22 cellular contexts compared by ENCODE assay signal in genomic region chr2:167972746-167973145, GRCh38.
"Had no signal": no experiment of that assay in that cellular context is flagged by ENCODE, and none has a peak within 500 bp of the region (broad histone marks: within the 10 kb centered on the region; RNA-seq: fewer than 3 reads in every experiment).

No MANE protein-coding gene starts in this region.

- DNase-seq: Karpas-422, KG1, MG63, NCI-H1092, NCI-H1105 treated with DMSO at 0.1 percent for 48 hours, NCI-H1417 treated with DMSO at 0.1 percent for 48 hours, NCI-H146, NCI-H1694 treated with DMSO at 0.1 percent for 48 hours, NCI-H1930, NCI-H2081, NCI-H2107, NCI-H2227 treated with DMSO at 0.1 percent for 48 hours, NCI-H524, NCI-H526 treated with DMSO at 0.1 percent for 48 hours, NCI-H748 treated with DMSO at 0.1 percent for 48 hours, PC-3, SHP77, SJCRH30, T-helper 1 cell had no signal

- H3K36me3 ChIP-seq: SJCRH30 had no signal

- H3K27ac ChIP-seq: RWPE1, SJCRH30 had no signal

- H3K4me3 ChIP-seq: MG63, SJCRH30 had no signal

- H3K27me3 ChIP-seq: MG63, SJCRH30 had no signal

- H3K4me1 ChIP-seq: SJCRH30 had no signal

- ATAC-seq: Panc1, PC-3, SK-N-SH treated with all-trans-retinoic acid at 6 μM for 48 hours had no signal
